In the genomic region with DNA sequence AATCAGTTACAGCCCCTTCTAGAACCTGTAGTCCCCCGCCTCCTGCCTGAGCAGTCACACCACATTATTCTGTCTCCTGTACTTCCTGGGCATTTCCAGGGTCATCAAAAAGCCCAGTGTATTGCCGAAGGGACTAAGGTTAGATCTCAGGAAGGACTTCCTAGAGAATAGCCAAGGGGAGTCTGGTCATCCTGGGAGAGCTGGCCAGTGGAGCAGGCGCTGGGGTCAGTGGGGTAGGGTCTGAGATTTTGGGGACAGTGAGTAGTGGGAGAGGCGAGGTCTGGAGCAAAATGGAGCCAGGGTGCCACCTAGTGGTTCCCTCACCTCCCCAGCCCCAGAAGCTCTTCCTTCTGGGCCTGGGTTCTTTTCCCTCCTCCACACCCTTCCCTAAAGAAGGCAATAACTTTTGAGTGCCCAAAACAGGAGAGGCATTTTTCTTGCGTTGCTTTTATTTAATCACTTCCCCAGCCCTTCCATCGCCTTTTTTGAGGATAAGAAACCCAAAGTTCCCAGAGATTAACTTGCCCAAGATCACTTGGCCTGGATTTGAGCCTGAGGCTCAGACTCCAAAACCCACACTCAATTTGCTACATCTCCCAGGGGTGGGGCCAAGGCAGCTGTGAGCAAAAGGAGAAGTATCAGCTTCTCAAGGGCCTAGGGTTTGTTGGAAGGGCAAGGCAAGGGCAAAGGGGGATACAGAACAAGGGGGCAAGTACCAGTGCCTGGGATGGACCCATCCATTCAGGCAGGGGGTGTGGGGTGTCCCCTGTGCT, we compare ENCODE assay signal across 1 cellular context.
TF ChIP-seq lines count a peak whose summit lies in the region.

No MANE protein-coding gene starts in this region.

TF ChIP-seq in K562, 482 proteins besides CTCF, POLR2A, EP300 and RAD21:
- TF ChIP-seq ZNF253 (CRISPR knock-in tag; conservative IDR thresholded peaks at IDR 0.05) (no peak), ESRRA (IDR thresholded peaks at IDR 0.05; ENCODE audit: borderline replicate concordance, low read depth) (peak; percentile 73), ZNF699 (CRISPR knock-in tag; IDR thresholded peaks at IDR 0.05; ENCODE audit: insufficient replicate concordance) (no peak), CC2D1A (IDR thresholded peaks at IDR 0.05) (peak; percentile 58; the same call in 1 of the 2 replicates), MYC (IDR thresholded peaks at IDR 0.05; ENCODE audit: low read depth, low read length) (0 out of 2 replicates have a peak, but pooled peaks have one; percentile 18), MYC (CRISPR knock-in tag; IDR thresholded peaks at IDR 0.05; ENCODE audit: borderline replicate concordance, low read depth) (no peak), MTA2 (IDR thresholded peaks at IDR 0.05; ENCODE audit: low read depth) (no peak), PHB2 (IDR thresholded peaks at IDR 0.05; ENCODE audit: low read depth) (no peak), CTCFL (IDR thresholded peaks at IDR 0.05; ENCODE audit: borderline replicate concordance, insufficient read depth, low read depth, low read length, poor library complexity, severe bottlenecking) (peak; percentile 60), KLF16 (IDR thresholded peaks at IDR 0.05) (0 out of 2 replicates have a peak, but pooled peaks have one; percentile 32), CEBPB (tag; IDR thresholded peaks at IDR 0.05) (no peak), C11orf30 (IDR thresholded peaks at IDR 0.05; ENCODE audit: low read depth) (no peak), DIDO1 (tag; IDR thresholded peaks at IDR 0.05; ENCODE audit: low read depth) (no peak), YY1 (IDR thresholded peaks at IDR 0.05; ENCODE audit: borderline replicate concordance in 1 of 3, control insufficient read depth in 1 of 3, extremely low read depth in 1 of 3, insufficient read depth in 3 of 3, insufficient read length in 1 of 3, insufficient replicate concordance in 2 of 3, low read depth in 1 of 3, low read length in 2 of 3) (peak in 1 of 3 experiments; percentile 17), LCOR (CRISPR knock-in tag; IDR thresholded peaks at IDR 0.05) (0 out of 2 replicates have a peak, but pooled peaks have one; percentile 43), WHSC1 (IDR thresholded peaks at IDR 0.05; ENCODE audit: low read length) (no peak), DDX20 (tag; IDR thresholded peaks at IDR 0.05; ENCODE audit: low read depth) (no peak), PRPF4 (IDR thresholded peaks at IDR 0.05; ENCODE audit: insufficient read depth, low read depth, low read length, poor library complexity, severe bottlenecking) (no peak), FOXJ2 (tag; IDR thresholded peaks at IDR 0.05) (no peak), CHD1 (IDR thresholded peaks at IDR 0.05; ENCODE audit: low read length) (no peak), SIX5 (IDR thresholded peaks at IDR 0.05; ENCODE audit: borderline replicate concordance in 1 of 2, insufficient read depth in 1 of 2, low read depth in 1 of 2, low read length in 2 of 2) (no peak), RB1 (IDR thresholded peaks at IDR 0.05; ENCODE audit: low read depth) (peak; percentile 61; the same call in 1 of the 2 replicates), SRSF1 (IDR thresholded peaks at IDR 0.05; ENCODE audit: low read depth, low read length) (no peak), TAF7 (tag; IDR thresholded peaks at IDR 0.05) (no peak), E2F1 (CRISPR knock-in tag; IDR thresholded peaks at IDR 0.05) (no peak), SMC3 (conservative IDR thresholded peaks at IDR 0.05; ENCODE audit: insufficient read depth, low read depth, low read length) (peak; percentile 67), ZSCAN32 (CRISPR knock-in tag; IDR thresholded peaks at IDR 0.05) (no peak), MTA3 (IDR thresholded peaks at IDR 0.05; ENCODE audit: borderline replicate concordance) (0 out of 2 replicates have a peak, but pooled peaks have one; percentile 42), SUPT5H (IDR thresholded peaks at IDR 0.05) (no peak), TBP (optimal IDR thresholded peaks at IDR 0.05; ENCODE audit: low read depth, low read length) (peak; percentile 17), SRSF3 (IDR thresholded peaks at IDR 0.05; ENCODE audit: insufficient read depth, low read length) (no peak), HCFC1 (IDR thresholded peaks at IDR 0.05; ENCODE audit: low read depth, low read length) (no peak), KLF10 (CRISPR knock-in tag; IDR thresholded peaks at IDR 0.05) (no peak), SMAD1 (IDR thresholded peaks at IDR 0.05; ENCODE audit: low read depth, low read length, partially characterized antibody) (no peak), CTBP1 (IDR thresholded peaks at IDR 0.05; ENCODE audit: borderline replicate concordance) (peak; percentile 53; the same call in 1 of the 2 replicates), DEAF1 (CRISPR knock-in tag; IDR thresholded peaks at IDR 0.05) (peak; percentile 69), NR1H2 (CRISPR knock-in tag; IDR thresholded peaks at IDR 0.05) (no peak), ZBTB7A (IDR thresholded peaks at IDR 0.05; ENCODE audit: borderline replicate concordance, control insufficient read depth, low read depth, low read length) (peak; percentile 74), STAG1 (CRISPR knock-in tag; IDR thresholded peaks at IDR 0.05; ENCODE audit: borderline replicate concordance) (peak; percentile 50; the same call in 1 of the 2 replicates), POLR2AphosphoS2 (IDR thresholded peaks at IDR 0.05; ENCODE audit: low read length) (no peak), NUFIP1 (IDR thresholded peaks at IDR 0.05; ENCODE audit: partially characterized antibody) (no peak), ZNF175 (CRISPR knock-in tag; IDR thresholded peaks at IDR 0.05; ENCODE audit: low read depth) (no peak), ZBTB12 (CRISPR knock-in tag; IDR thresholded peaks at IDR 0.05) (no peak)
- TF ChIP-seq, protein P1, sequence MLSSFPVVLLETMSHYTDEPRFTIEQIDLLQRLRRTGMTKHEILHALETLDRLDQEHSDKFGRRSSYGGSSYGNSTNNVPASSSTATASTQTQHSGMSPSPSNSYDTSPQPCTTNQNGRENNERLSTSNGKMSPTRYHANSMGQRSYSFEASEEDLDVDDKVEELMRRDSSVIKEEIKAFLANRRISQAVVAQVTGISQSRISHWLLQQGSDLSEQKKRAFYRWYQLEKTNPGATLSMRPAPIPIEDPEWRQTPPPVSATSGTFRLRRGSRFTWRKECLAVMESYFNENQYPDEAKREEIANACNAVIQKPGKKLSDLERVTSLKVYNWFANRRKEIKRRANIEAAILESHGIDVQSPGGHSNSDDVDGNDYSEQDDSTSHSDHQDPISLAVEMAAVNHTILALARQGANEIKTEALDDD (IDR thresholded peaks at IDR 0.05): no peak
